In the genomic region with DNA sequence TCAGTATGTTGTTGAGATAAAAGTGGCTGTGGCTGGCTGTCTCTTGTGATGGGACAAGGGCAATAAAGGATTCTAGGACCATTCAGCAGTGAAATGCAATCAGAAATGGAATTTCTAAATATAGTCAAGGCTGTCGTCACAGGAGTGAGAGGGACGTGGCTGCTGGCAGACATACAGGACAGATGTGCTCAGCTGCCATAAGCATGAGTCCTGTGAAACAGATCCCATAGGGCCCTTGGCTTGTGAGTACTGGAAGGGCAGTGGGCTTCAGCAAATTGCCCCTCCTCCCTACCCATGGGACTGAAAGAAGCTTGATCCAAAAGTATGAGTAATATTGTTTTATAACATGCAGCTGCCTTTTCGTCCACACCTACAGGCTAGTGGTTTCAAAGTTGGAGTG, we compare ENCODE assay signal across 18 cellular contexts. TPM values are rescaled to one million over a fixed set of nuclear protein-coding genes. Genes with fewer than 3 reads are reported as not detected.
DNase-seq lines count a peak whose midpoint lies in the region; ATAC-seq and TF ChIP-seq lines count a peak whose summit lies in the region.
"Had no signal": no experiment of that assay in that cellular context is flagged by ENCODE, and none has a peak within 500 bp of the region (broad histone marks: within the 10 kb centered on the region; RNA-seq: fewer than 3 reads in every experiment).

No MANE protein-coding gene starts in this region.

- no peaks in the 10 kb centered on the region for H3K79me2 ChIP-seq in GM23338 (replicated peaks; ENCODE audit: insufficient read depth)

- TF ChIP-seq CTCF in heart left ventricle (IDR thresholded peaks at IDR 0.05) (no peak), uterus (IDR thresholded peaks at IDR 0.05) (no peak), GM23338 (conservative IDR thresholded peaks at IDR 0.05; ENCODE audit: low read depth in 2 of 2) (no peak)

- H3K27me3 ChIP-seq in heart left ventricle (no peaks in the 10 kb centered on the region), uterus (no peaks in the 10 kb centered on the region), GM23338 (ENCODE audit: insufficient read depth) (no peaks in the 10 kb centered on the region)
- H3K27me3 ChIP-seq: right lobe of liver, thyroid gland had no signal

- no peaks in the 10 kb centered on the region for H3K27me3 Mint-ChIP-seq in GM23338 (ENCODE audit: insufficient read depth, low read depth, poor library complexity)
- H3K27me3 Mint-ChIP-seq: activated naive CD8-positive, alpha-beta T cell treated with anti-CD3 and anti-CD28 coated beads, Interleukin-2, amount 50 U/mL, for 24 hours; central memory CD8-positive, alpha-beta T cell had no signal

- H3K4me1 ChIP-seq in heart left ventricle, result peaks cover 0 to 59% (median 38%) of the 10 kb centered on the region in 12 donors
- H3K4me1 ChIP-seq in uterus, result no peaks in the 10 kb centered on the region
- peaks cover 5% of the 10 kb centered on the region for H3K4me1 ChIP-seq in GM23338 (ENCODE audit: insufficient read depth)

- H3K27ac ChIP-seq in heart left ventricle (peak overlapping the region in 11 of 12 donors; percentile 32 to 80 (median 67)), uterus (no peak overlapping the region), GM23338 (ENCODE audit: low read depth) (no peak overlapping the region)
- H3K27ac ChIP-seq: 22Rv1, KMS-11, right lobe of liver, thyroid gland had no signal

- H3K4me3 ChIP-seq in heart left ventricle (no peak overlapping the region), uterus (no peak overlapping the region), GM23338 (no peak overlapping the region)
- H3K4me3 ChIP-seq: right lobe of liver, thyroid gland had no signal

- H3K27ac Mint-ChIP-seq in GM23338, result no peak overlapping the region
- H3K27ac Mint-ChIP-seq: activated naive CD8-positive, alpha-beta T cell treated with anti-CD3 and anti-CD28 coated beads, Interleukin-2, amount 50 U/mL, for 24 hours; activated T-helper 1 cell treated with anti-CD3 and anti-CD28 coated beads, Interleukin-12 subunit alpha, Interleukin-12 subunit beta, Interleukin-2, Interleukin-4 antibody, amounts not matched to agents 30 ng/mL and 10 ng/mL and 1 ng/mL, durations not matched to agents 14 hours and 24 hours and 36 hours; mesothelial cell of epicardium had no signal

- no peaks in the 10 kb centered on the region for H4K20me1 ChIP-seq in GM23338 (replicated peaks; ENCODE audit: insufficient read depth)

- intact Hi-C loops in Right ventricle myocardium inferior (cut with DNase I), result no loop called here
- intact Hi-C loops in cardiac septum (cut with DNase I), result no loop called here
- intact Hi-C loops in heart left ventricle (cut with DNase I), result loop anchor here in 2 of 10 donors (5.0 to 10.0 kb wide), 3 partner anchors 50 to 277 kb away; partner anchors contain the start of genes ARID5A (in 1 of the 2), CNNM4 (in 1 of the 2) and KANSL3 (in 1 of the 2)
- intact Hi-C loops in uterus (cut with DNase I; ENCODE audit: low total_unique reads), result loop anchor here (10.0 kb wide), 1 partner anchor 47 kb away; the partner anchor contains the start of gene CNNM4

- ATAC-seq in Right ventricle myocardium inferior (peak; percentile 56), heart left ventricle (peak; percentile 37 to 68 (median 56)), GM23338 (no peak)
- ATAC-seq: activated naive CD8-positive, alpha-beta T cell treated with anti-CD3 and anti-CD28 coated beads, Interleukin-2, amount 50 U/mL, for 24 hours; right lobe of liver had no signal

- H2AFZ ChIP-seq in GM23338, result no peak overlapping the region

- H3K36me3 Mint-ChIP-seq in GM23338 (ENCODE audit: low read depth), result peaks cover 4% of the 10 kb centered on the region; the same call in 1 of the 3 replicates

- TF ChIP-seq POLR2A in heart left ventricle (IDR thresholded peaks at IDR 0.05) (no peak), uterus (IDR thresholded peaks at IDR 0.05) (no peak)

- H3K9me3 ChIP-seq in heart left ventricle, result no peaks in the 10 kb centered on the region
- H3K9me3 ChIP-seq in uterus, result no peaks in the 10 kb centered on the region
- H3K9me3 ChIP-seq: right lobe of liver, thyroid gland had no signal

- no peaks in the 10 kb centered on the region for H3K9me2 ChIP-seq in GM23338 (ENCODE audit: insufficient read depth)

- 21 to 29% (median 25%) methylated on average over 3 of the region's 3 CpGs for WGBS in heart left ventricle, 4 donors

- peak; percentile 79 for DNase-seq in Right ventricle myocardium inferior (ENCODE audit: missing footprints)
- DNase-seq in cardiac septum (ENCODE audit: low spot score), result no peak
- peak in 4 of 5 donors; percentile 84 to 89 (median 86) for DNase-seq in heart left ventricle
- DNase-seq in uterus, result peak; percentile 46 to 51
- DNase-seq in GM23338 (ENCODE audit: low spot score), result no peak
- no peak for DNase-seq in COLO668 (lab: John Stamatoyannopoulos, UW; ENCODE audit: unreplicated experiment)
- DNase-seq: activated naive CD8-positive, alpha-beta T cell treated with anti-CD3 and anti-CD28 coated beads, Interleukin-2, amount 50 U/mL, for 24 hours; GOT3; NCI-H1417; NCI-H2171; right lobe of liver; stimulated activated CD4-positive, alpha-beta T cell treated with anti-CD3 and anti-CD28 coated beads, Interleukin-4, amount 100 ng/mL, for 24 hours; thyroid gland had no signal

- H3K4me2 ChIP-seq in GM23338, result no peak overlapping the region
- H3K4me2 ChIP-seq: KMS-11 had no signal

- peaks cover 6% of the 10 kb centered on the region; the same call in 1 of the 2 replicates for H3F3A ChIP-seq in GM23338 (replicated peaks; ENCODE audit: low read depth)

- H3K4me1 Mint-ChIP-seq in GM23338, result no peaks in the 10 kb centered on the region

- H3K4me3 Mint-ChIP-seq in GM23338, result no peak overlapping the region
- H3K4me3 Mint-ChIP-seq: activated naive CD8-positive, alpha-beta T cell treated with anti-CD3 and anti-CD28 coated beads, Interleukin-2, amount 50 U/mL, for 24 hours; activated T-helper 1 cell treated with anti-CD3 and anti-CD28 coated beads, Interleukin-12 subunit alpha, Interleukin-12 subunit beta, Interleukin-2, Interleukin-4 antibody, amounts not matched to agents 30 ng/mL and 10 ng/mL and 1 ng/mL, durations not matched to agents 14 hours and 24 hours and 36 hours; central memory CD8-positive, alpha-beta T cell; mesothelial cell of epicardium had no signal

- H3K36me3 ChIP-seq in heart left ventricle (peaks cover 0 to 25% (median 16%) of the 10 kb centered on the region in 9 donors), uterus (no peaks in the 10 kb centered on the region), GM23338 (ENCODE audit: insufficient read depth) (no peaks in the 10 kb centered on the region)
- H3K36me3 ChIP-seq: right lobe of liver had no signal

- H3K9me3 Mint-ChIP-seq in GM23338, result no peaks in the 10 kb centered on the region
- H3K9me3 Mint-ChIP-seq: activated naive CD8-positive, alpha-beta T cell treated with anti-CD3 and anti-CD28 coated beads, Interleukin-2, amount 50 U/mL, for 24 hours; activated T-helper 1 cell treated with anti-CD3 and anti-CD28 coated beads, Interleukin-12 subunit alpha, Interleukin-12 subunit beta, Interleukin-2, Interleukin-4 antibody, amounts not matched to agents 30 ng/mL and 10 ng/mL and 1 ng/mL, durations not matched to agents 14 hours and 24 hours and 36 hours; central memory CD8-positive, alpha-beta T cell; mesothelial cell of epicardium had no signal

RNA-seq across cellular contexts. Expression of gene CNNM3, which starts 4.2 kb away (rescaled TPM):
- total RNA-seq in Right ventricle myocardium inferior, result 13.3 TPM
- 10.7 TPM for total RNA-seq in cardiac septum
- 10 to 100 TPM in 6 of 9 donors, 1 to 10 TPM in 3; 6.6 to 17.7 (median 10.6) TPM for total RNA-seq in heart left ventricle
- 1 to 10 TPM; 5.1 to 7.1 TPM for polyA plus RNA-seq in heart left ventricle
- 10 to 100 TPM in 2 of 4 donors, 1 to 10 TPM in 2; 1.5 to 21.1 (median 11.2) TPM for total RNA-seq in uterus
- total RNA-seq in GM23338 (2014; rRNA removed; shearing (Covaris generic)), result 22.8 and 25.7 TPM in 2 replicates
- 5.3 and 7.7 TPM in 2 replicates for polyA plus RNA-seq in GM23338 (2016; fragmentation: Nextera tagmentation; extraction: Ambion mirVana)

RNA-seq across cellular contexts. Expression of gene ANKRD23, which starts 31.9 kb away (rescaled TPM):
- total RNA-seq in Right ventricle myocardium inferior (12.7 TPM), cardiac septum (10.6 TPM), heart left ventricle (10 to 100 TPM in 2 of 9 donors, 1 to 10 TPM in 7; 2.3 to 23.6 (median 7.9) TPM), uterus (10 to 100 TPM in 2 of 4 donors, 1 to 10 TPM in 2; 4.4 to 23.2 (median 8.6) TPM)
- polyA plus RNA-seq in heart left ventricle (10 to 100 TPM in 1 of 2 donors, under 1 TPM in 1; 0.96 to 26.7 TPM), GM23338 (2016; fragmentation: Nextera tagmentation; extraction: Ambion mirVana) (2.9 and 5.0 TPM in 2 replicates)
- 4.0 and 6.5 TPM in 2 replicates for total RNA-seq in GM23338 (2014; rRNA removed; shearing (Covaris generic))

RNA-seq across cellular contexts. Expression of gene ANKRD39, which starts 45.9 kb away (rescaled TPM):
- total RNA-seq in Right ventricle myocardium inferior (17.4 TPM), cardiac septum (15.2 TPM), heart left ventricle (10 to 100 TPM; 13.3 to 18.4 (median 16.8) TPM), uterus (100 to 1,000 TPM in 1 of 4 donors, 10 to 100 TPM in 2, 1 to 10 TPM in 1; 4.7 to 162 (median 16.9) TPM)
- polyA plus RNA-seq in heart left ventricle (10 to 100 TPM; 18.3 to 33.4 TPM), GM23338 (2016; fragmentation: Nextera tagmentation; extraction: Ambion mirVana) (32.0 and 33.8 TPM in 2 replicates)
- total RNA-seq in GM23338 (2014; rRNA removed; shearing (Covaris generic)), result 17.5 and 18.3 TPM in 2 replicates

RNA-seq across cellular contexts. Expression of gene CNNM4, which starts 51.2 kb away (rescaled TPM):
- total RNA-seq in Right ventricle myocardium inferior (33.3 TPM), cardiac septum (36.8 TPM), heart left ventricle (10 to 100 TPM; 13.1 to 47.7 (median 28.7) TPM), uterus (1 to 10 TPM in 3 of 4 donors, under 1 TPM in 1; 0.77 to 8.2 (median 4.7) TPM)
- polyA plus RNA-seq in heart left ventricle (10 to 100 TPM; 11.3 to 12.7 TPM), GM23338 (2016; fragmentation: Nextera tagmentation; extraction: Ambion mirVana) (2.5 and 2.9 TPM in 2 replicates)
- total RNA-seq in GM23338 (2014; rRNA removed; shearing (Covaris generic)), result 6.7 and 12.9 TPM in 2 replicates

RNA-seq across cellular contexts. Expression of gene SEMA4C, which starts 58.0 kb away (rescaled TPM):
- total RNA-seq in Right ventricle myocardium inferior (22.7 TPM), cardiac septum (25.6 TPM), heart left ventricle (10 to 100 TPM; 15.6 to 29.6 (median 22.0) TPM), uterus (100 to 1,000 TPM in 1 of 4 donors, 10 to 100 TPM in 3; 31.8 to 117 (median 61.7) TPM)
- polyA plus RNA-seq in heart left ventricle (10 to 100 TPM; 11.7 to 17.0 TPM), GM23338 (2016; fragmentation: Nextera tagmentation; extraction: Ambion mirVana) (15.4 and 16.8 TPM in 2 replicates)
- 69.7 and 80.7 TPM in 2 replicates for total RNA-seq in GM23338 (2014; rRNA removed; shearing (Covaris generic))

Comparison
In these comparisons a context has a peak if more than half of its experiments do, and no peak if none do; other contexts are left out.
1. DNase-seq: peak in Right ventricle myocardium inferior (single experiment), heart left ventricle (4 of 5) and uterus (2 of 2); none in cardiac septum (single experiment), GM23338 (single experiment) and COLO668 (single experiment).
2. H3K27ac ChIP-seq: peak in heart left ventricle (11 of 12); none in uterus (0 of 2) and GM23338 (single experiment).